13 cellular contexts compared by ENCODE assay signal in genomic region chr1:155104605-155105534, GRCh38.
"Had no signal": no experiment of that assay in that cellular context is flagged by ENCODE, and none has a peak within 500 bp of the region (broad histone marks: within the 10 kb centered on the region; RNA-seq: fewer than 3 reads in every experiment).

No MANE protein-coding gene starts in this region.

- H3K36me3 ChIP-seq: ascending aorta, gastroesophageal sphincter, SJSA1 had no signal

- H3K4me3 ChIP-seq: ascending aorta, gastroesophageal sphincter, SJSA1 had no signal

- H3K27me3 ChIP-seq: ascending aorta, gastroesophageal sphincter, SJSA1 had no signal

- DNase-seq: activated CD4-positive, alpha-beta T cell treated with anti-CD3 and anti-CD28 coated beads for 36 hours; activated CD8-positive, alpha-beta memory T cell treated with anti-CD3 and anti-CD28 coated beads, Interleukin-2, amount 50 U/mL, for 48 hours; activated CD8-positive, alpha-beta T cell treated with anti-CD3 and anti-CD28 coated beads for 36 hours; effector CD8-positive, alpha-beta T cell; hippocampal formation; stimulated activated CD4-positive, alpha-beta T cell treated with anti-CD3 and anti-CD28 coated beads, Interleukin-1b, Interleukin-23, amount 100 ng/mL, for 48 hours; substantia nigra; T1000 had no signal

- H3K27ac ChIP-seq: ascending aorta, epithelial cell of prostate, SJSA1 had no signal

- H3K9me3 ChIP-seq: ascending aorta, gastroesophageal sphincter, SJSA1 had no signal

- ATAC-seq: activated CD4-positive, alpha-beta T cell treated with anti-CD3 and anti-CD28 coated beads for 36 hours; activated CD8-positive, alpha-beta T cell treated with anti-CD3 and anti-CD28 coated beads for 36 hours; stimulated activated memory B cell treated with anti-CD40 and anti-IgM and Interleukin-4, amounts not matched to agents 10 μg/mL and 1 μg/mL and 100 μg/mL, for 72 hours had no signal

- H3K4me1 ChIP-seq: ascending aorta, SJSA1 had no signal
